In the genomic region with DNA sequence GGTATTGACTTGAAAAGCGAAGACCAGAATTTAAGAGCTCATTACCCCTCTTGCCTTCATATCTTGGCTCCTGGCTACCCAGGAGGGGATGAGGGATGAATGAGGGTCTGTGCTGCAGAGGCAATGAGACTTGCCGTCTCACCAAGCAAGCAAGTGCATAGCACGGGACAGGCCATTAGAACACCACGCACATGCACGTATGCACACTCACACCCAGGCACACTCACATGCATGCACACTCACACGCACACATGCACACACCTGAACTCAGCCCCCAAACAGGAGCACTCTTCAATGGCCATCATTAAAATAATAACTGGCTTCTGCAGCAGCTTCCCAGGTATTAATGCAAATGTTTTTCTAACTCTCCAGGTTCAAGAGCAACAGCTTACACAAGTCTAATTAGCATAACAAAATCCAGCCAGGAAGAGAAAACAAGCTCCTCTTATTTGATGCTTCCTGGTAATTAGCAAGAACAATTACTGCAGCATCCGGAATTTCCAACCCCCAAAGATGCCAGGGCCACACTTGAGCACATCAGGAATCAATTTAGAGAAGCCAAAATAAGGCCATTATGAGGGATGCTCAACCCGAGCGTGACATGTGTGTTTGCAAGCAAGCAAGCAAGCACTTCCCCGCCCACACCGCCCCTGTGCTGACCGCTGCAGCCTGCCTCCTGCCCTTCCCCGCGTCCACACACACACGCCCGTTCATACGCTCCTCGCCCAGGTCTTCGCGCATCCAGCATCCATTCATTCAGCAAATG, we compare ENCODE assay signal across 2 cellular contexts.
TF ChIP-seq lines count a peak whose summit lies in the region.

No MANE protein-coding gene starts in this region.

TF ChIP-seq in IMR-90, 13 proteins besides CTCF, POLR2A, EP300 and RAD21 (continued from another document):
- no peak for TF ChIP-seq CHD1 (IDR thresholded peaks at IDR 0.05; ENCODE audit: low read depth, low read length)
- TF ChIP-seq MAZ (IDR thresholded peaks at IDR 0.05; ENCODE audit: borderline replicate concordance, low read depth, low read length) = no peak
- no peak for TF ChIP-seq FOS (IDR thresholded peaks at IDR 0.05; ENCODE audit: low read depth, low read length)
- no peak for TF ChIP-seq NFE2L2 (IDR thresholded peaks at IDR 0.05; ENCODE audit: low read depth, low read length)
- no peak for TF ChIP-seq CEBPB (IDR thresholded peaks at IDR 0.05; ENCODE audit: low read depth, low read length)
- TF ChIP-seq, protein P1, sequence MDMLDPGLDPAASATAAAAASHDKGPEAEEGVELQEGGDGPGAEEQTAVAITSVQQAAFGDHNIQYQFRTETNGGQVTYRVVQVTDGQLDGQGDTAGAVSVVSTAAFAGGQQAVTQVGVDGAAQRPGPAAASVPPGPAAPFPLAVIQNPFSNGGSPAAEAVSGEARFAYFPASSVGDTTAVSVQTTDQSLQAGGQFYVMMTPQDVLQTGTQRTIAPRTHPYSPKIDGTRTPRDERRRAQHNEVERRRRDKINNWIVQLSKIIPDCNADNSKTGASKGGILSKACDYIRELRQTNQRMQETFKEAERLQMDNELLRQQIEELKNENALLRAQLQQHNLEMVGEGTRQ (IDR thresholded peaks at IDR 0.05; ENCODE audit: low read depth, low read length) = no peak
- TF ChIP-seq RCOR1 (IDR thresholded peaks at IDR 0.05; ENCODE audit: insufficient replicate concordance, low read length) = no peak

TF ChIP-seq in SK-N-SH treated with all-trans-retinoic acid at 6 μM for 48 hours, 23 proteins besides CTCF, POLR2A, EP300 and RAD21 (continued from another document):
- no peak for TF ChIP-seq PPARA (CRISPR knock-in tag; IDR thresholded peaks at IDR 0.05; ENCODE audit: borderline replicate concordance)
- TF ChIP-seq, protein P2, sequence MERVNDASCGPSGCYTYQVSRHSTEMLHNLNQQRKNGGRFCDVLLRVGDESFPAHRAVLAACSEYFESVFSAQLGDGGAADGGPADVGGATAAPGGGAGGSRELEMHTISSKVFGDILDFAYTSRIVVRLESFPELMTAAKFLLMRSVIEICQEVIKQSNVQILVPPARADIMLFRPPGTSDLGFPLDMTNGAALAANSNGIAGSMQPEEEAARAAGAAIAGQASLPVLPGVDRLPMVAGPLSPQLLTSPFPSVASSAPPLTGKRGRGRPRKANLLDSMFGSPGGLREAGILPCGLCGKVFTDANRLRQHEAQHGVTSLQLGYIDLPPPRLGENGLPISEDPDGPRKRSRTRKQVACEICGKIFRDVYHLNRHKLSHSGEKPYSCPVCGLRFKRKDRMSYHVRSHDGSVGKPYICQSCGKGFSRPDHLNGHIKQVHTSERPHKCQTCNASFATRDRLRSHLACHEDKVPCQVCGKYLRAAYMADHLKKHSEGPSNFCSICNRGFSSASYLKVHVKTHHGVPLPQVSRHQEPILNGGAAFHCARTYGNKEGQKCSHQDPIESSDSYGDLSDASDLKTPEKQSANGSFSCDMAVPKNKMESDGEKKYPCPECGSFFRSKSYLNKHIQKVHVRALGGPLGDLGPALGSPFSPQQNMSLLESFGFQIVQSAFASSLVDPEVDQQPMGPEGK (CRISPR knock-in tag; IDR thresholded peaks at IDR 0.05; ENCODE audit: borderline replicate concordance) = no peak
- TF ChIP-seq, protein P3, sequence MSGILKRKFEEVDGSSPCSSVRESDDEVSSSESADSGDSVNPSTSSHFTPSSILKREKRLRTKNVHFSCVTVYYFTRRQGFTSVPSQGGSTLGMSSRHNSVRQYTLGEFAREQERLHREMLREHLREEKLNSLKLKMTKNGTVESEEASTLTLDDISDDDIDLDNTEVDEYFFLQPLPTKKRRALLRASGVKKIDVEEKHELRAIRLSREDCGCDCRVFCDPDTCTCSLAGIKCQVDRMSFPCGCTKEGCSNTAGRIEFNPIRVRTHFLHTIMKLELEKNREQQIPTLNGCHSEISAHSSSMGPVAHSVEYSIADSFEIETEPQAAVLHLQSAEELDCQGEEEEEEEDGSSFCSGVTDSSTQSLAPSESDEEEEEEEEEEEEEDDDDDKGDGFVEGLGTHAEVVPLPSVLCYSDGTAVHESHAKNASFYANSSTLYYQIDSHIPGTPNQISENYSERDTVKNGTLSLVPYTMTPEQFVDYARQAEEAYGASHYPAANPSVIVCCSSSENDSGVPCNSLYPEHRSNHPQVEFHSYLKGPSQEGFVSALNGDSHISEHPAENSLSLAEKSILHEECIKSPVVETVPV (CRISPR knock-in tag; IDR thresholded peaks at IDR 0.05) = no peak
